10 cellular contexts compared by ENCODE assay signal in the genomic region with DNA sequence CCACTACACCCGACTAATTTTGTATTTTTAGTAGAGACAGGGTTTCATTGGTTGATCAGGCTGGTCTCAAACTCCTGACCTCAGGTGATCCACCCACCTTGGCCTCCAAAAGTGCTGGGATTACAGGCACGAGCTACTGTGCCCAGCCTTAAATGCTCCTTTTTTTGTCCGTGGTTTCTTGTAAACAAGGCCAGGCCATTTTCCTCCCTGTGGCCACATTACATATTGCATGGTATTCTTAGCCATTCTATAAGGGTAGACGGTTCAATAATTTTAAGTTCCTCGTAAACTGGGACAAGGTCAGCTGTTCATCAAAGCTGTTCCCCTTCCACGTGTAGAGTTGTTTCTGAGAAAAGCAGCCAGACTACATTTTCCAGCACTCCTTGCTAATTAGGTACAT. TPM values are rescaled to one million over a fixed set of nuclear protein-coding genes. Genes with fewer than 3 reads are reported as not detected.
DNase-seq lines count a peak whose midpoint lies in the region; ATAC-seq and TF ChIP-seq lines count a peak whose summit lies in the region.
"Had no signal": no experiment of that assay in that cellular context is flagged by ENCODE, and none has a peak within 500 bp of the region (broad histone marks: within the 10 kb centered on the region; RNA-seq: fewer than 3 reads in every experiment).

No MANE protein-coding gene starts in this region.

- no peaks in the 10 kb centered on the region for H3K4me1 ChIP-seq in upper lobe of right lung

- peaks cover 10% of the 10 kb centered on the region for H3K27me3 Mint-ChIP-seq in activated naive CD8-positive, alpha-beta T cell
- H3K27me3 Mint-ChIP-seq in activated naive CD8-positive, alpha-beta T cell treated with anti-CD3 and anti-CD28 coated beads, Interleukin-2, amount 50 U/mL, for 24 hours, result peaks cover 32% of the 10 kb centered on the region

- H3K36me3 ChIP-seq in upper lobe of right lung, result no peaks in the 10 kb centered on the region

- no peak overlapping the region for H3K27ac Mint-ChIP-seq in activated naive CD8-positive, alpha-beta T cell
- no peak overlapping the region for H3K27ac Mint-ChIP-seq in activated naive CD8-positive, alpha-beta T cell treated with anti-CD3 and anti-CD28 coated beads, Interleukin-2, amount 50 U/mL, for 24 hours

- DNase-seq in activated naive CD8-positive, alpha-beta T cell treated with anti-CD3 and anti-CD28 coated beads, Interleukin-2, amount 50 U/mL, for 24 hours, result no peak
- DNase-seq in foreskin fibroblast (peak in 1 of 2 donors; percentile 54), upper lobe of right lung (no peak), COR-L47 (lab: John Stamatoyannopoulos, UW) (no peak)
- DNase-seq: activated T-cell treated with anti-CD3 and anti-CD28 coated beads for 4 hours, NCI-H2107 had no signal

- intact Hi-C loops in upper lobe of right lung (cut with DNase I), result no loop called here

- H3K27ac ChIP-seq in upper lobe of right lung, result peak overlapping the region; percentile 83

- no peaks in the 10 kb centered on the region for H3K9me3 ChIP-seq in upper lobe of right lung

- H3K4me1 Mint-ChIP-seq in activated naive CD8-positive, alpha-beta T cell (ENCODE audit: low read depth), result peaks cover 11% of the 10 kb centered on the region
- H3K4me1 Mint-ChIP-seq in activated naive CD8-positive, alpha-beta T cell treated with anti-CD3 and anti-CD28 coated beads, Interleukin-2, amount 50 U/mL, for 24 hours, result peaks cover 24% of the 10 kb centered on the region

- H3K4me3 ChIP-seq in foreskin fibroblast (ENCODE audit: low read depth in 1 of 2, low read length in 2 of 2), result no peak overlapping the region
- H3K4me3 ChIP-seq in upper lobe of right lung, result no peak overlapping the region

- no peaks in the 10 kb centered on the region for H3K36me3 Mint-ChIP-seq in activated naive CD8-positive, alpha-beta T cell
- no peaks in the 10 kb centered on the region for H3K36me3 Mint-ChIP-seq in activated naive CD8-positive, alpha-beta T cell treated with anti-CD3 and anti-CD28 coated beads, Interleukin-2, amount 50 U/mL, for 24 hours (ENCODE audit: low read depth)

- no peaks in the 10 kb centered on the region for H3K27me3 ChIP-seq in upper lobe of right lung

- TF ChIP-seq CTCF in foreskin fibroblast (IDR thresholded peaks at IDR 0.05; ENCODE audit: low read depth, low read length) (peak; percentile 13), upper lobe of right lung (IDR thresholded peaks at IDR 0.05) (peak; percentile 18)

- no peaks in the 10 kb centered on the region for H3K9me3 Mint-ChIP-seq in activated naive CD8-positive, alpha-beta T cell (ENCODE audit: low read depth)
- peaks cover 4% of the 10 kb centered on the region for H3K9me3 Mint-ChIP-seq in activated naive CD8-positive, alpha-beta T cell treated with anti-CD3 and anti-CD28 coated beads, Interleukin-2, amount 50 U/mL, for 24 hours

- ATAC-seq in activated naive CD8-positive, alpha-beta T cell treated with anti-CD3 and anti-CD28 coated beads, Interleukin-2, amount 50 U/mL, for 24 hours, result no peak
- peak; percentile 61 for ATAC-seq in SK-N-SH treated with all-trans-retinoic acid at 6 μM for 48 hours
- ATAC-seq in upper lobe of right lung, result no peak
- no peak for ATAC-seq in GM18511 (IDR thresholded peaks at IDR 0.05; ENCODE audit: unreplicated experiment)
- no peak for ATAC-seq in HG02970 (IDR thresholded peaks at IDR 0.05; ENCODE audit: low FRiP score, unreplicated experiment)

- peak overlapping the region; percentile 71 for H3K4me3 Mint-ChIP-seq in activated naive CD8-positive, alpha-beta T cell
- H3K4me3 Mint-ChIP-seq in activated naive CD8-positive, alpha-beta T cell treated with anti-CD3 and anti-CD28 coated beads, Interleukin-2, amount 50 U/mL, for 24 hours, result no peak overlapping the region

TF ChIP-seq in SK-N-SH treated with all-trans-retinoic acid at 6 μM for 48 hours, 23 proteins besides CTCF, POLR2A, EP300 and RAD21:
- TF ChIP-seq ZNF70 (CRISPR knock-in tag; IDR thresholded peaks at IDR 0.05) (no peak), ZFP3 (CRISPR knock-in tag; IDR thresholded peaks at IDR 0.05) (no peak), GLIS3 (CRISPR knock-in tag; IDR thresholded peaks at IDR 0.05) (no peak), ESRRG (CRISPR knock-in tag; IDR thresholded peaks at IDR 0.05) (no peak), PPARA (CRISPR knock-in tag; IDR thresholded peaks at IDR 0.05; ENCODE audit: borderline replicate concordance) (no peak), ZNF8 (CRISPR knock-in tag; IDR thresholded peaks at IDR 0.05) (no peak), BACH2 (CRISPR knock-in tag; IDR thresholded peaks at IDR 0.05; ENCODE audit: borderline replicate concordance) (no peak), SNAI2 (CRISPR knock-in tag; IDR thresholded peaks at IDR 0.05) (no peak), OSR1 (CRISPR knock-in tag; IDR thresholded peaks at IDR 0.05) (no peak), TCF4 (CRISPR knock-in tag; IDR thresholded peaks at IDR 0.05; ENCODE audit: borderline replicate concordance) (no peak), ZFP30 (CRISPR knock-in tag; IDR thresholded peaks at IDR 0.05) (no peak), TOX (CRISPR knock-in tag; IDR thresholded peaks at IDR 0.05; ENCODE audit: borderline replicate concordance) (no peak), RARB (CRISPR knock-in tag; IDR thresholded peaks at IDR 0.05) (no peak)
- TF ChIP-seq, protein P1, sequence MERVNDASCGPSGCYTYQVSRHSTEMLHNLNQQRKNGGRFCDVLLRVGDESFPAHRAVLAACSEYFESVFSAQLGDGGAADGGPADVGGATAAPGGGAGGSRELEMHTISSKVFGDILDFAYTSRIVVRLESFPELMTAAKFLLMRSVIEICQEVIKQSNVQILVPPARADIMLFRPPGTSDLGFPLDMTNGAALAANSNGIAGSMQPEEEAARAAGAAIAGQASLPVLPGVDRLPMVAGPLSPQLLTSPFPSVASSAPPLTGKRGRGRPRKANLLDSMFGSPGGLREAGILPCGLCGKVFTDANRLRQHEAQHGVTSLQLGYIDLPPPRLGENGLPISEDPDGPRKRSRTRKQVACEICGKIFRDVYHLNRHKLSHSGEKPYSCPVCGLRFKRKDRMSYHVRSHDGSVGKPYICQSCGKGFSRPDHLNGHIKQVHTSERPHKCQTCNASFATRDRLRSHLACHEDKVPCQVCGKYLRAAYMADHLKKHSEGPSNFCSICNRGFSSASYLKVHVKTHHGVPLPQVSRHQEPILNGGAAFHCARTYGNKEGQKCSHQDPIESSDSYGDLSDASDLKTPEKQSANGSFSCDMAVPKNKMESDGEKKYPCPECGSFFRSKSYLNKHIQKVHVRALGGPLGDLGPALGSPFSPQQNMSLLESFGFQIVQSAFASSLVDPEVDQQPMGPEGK (CRISPR knock-in tag; IDR thresholded peaks at IDR 0.05; ENCODE audit: borderline replicate concordance), result no peak
- TF ChIP-seq, protein P2, sequence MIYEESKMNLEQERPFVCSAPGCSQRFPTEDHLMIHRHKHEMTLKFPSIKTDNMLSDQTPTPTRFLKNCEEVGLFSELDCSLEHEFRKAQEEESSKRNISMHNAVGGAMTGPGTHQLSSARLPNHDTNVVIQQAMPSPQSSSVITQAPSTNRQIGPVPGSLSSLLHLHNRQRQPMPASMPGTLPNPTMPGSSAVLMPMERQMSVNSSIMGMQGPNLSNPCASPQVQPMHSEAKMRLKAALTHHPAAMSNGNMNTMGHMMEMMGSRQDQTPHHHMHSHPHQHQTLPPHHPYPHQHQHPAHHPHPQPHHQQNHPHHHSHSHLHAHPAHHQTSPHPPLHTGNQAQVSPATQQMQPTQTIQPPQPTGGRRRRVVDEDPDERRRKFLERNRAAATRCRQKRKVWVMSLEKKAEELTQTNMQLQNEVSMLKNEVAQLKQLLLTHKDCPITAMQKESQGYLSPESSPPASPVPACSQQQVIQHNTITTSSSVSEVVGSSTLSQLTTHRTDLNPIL (CRISPR knock-in tag; IDR thresholded peaks at IDR 0.05; ENCODE audit: low read depth), result no peak
- TF ChIP-seq, protein P3, sequence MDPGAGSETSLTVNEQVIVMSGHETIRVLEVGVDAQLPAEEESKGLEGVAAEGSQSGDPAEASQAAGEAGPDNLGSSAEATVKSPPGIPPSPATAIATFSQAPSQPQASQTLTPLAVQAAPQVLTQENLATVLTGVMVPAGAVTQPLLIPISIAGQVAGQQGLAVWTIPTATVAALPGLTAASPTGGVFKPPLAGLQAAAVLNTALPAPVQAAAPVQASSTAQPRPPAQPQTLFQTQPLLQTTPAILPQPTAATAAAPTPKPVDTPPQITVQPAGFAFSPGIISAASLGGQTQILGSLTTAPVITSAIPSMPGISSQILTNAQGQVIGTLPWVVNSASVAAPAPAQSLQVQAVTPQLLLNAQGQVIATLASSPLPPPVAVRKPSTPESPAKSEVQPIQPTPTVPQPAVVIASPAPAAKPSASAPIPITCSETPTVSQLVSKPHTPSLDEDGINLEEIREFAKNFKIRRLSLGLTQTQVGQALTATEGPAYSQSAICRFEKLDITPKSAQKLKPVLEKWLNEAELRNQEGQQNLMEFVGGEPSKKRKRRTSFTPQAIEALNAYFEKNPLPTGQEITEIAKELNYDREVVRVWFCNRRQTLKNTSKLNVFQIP (CRISPR knock-in tag; IDR thresholded peaks at IDR 0.05; ENCODE audit: borderline replicate concordance, low read depth), result no peak
- TF ChIP-seq, protein P4, sequence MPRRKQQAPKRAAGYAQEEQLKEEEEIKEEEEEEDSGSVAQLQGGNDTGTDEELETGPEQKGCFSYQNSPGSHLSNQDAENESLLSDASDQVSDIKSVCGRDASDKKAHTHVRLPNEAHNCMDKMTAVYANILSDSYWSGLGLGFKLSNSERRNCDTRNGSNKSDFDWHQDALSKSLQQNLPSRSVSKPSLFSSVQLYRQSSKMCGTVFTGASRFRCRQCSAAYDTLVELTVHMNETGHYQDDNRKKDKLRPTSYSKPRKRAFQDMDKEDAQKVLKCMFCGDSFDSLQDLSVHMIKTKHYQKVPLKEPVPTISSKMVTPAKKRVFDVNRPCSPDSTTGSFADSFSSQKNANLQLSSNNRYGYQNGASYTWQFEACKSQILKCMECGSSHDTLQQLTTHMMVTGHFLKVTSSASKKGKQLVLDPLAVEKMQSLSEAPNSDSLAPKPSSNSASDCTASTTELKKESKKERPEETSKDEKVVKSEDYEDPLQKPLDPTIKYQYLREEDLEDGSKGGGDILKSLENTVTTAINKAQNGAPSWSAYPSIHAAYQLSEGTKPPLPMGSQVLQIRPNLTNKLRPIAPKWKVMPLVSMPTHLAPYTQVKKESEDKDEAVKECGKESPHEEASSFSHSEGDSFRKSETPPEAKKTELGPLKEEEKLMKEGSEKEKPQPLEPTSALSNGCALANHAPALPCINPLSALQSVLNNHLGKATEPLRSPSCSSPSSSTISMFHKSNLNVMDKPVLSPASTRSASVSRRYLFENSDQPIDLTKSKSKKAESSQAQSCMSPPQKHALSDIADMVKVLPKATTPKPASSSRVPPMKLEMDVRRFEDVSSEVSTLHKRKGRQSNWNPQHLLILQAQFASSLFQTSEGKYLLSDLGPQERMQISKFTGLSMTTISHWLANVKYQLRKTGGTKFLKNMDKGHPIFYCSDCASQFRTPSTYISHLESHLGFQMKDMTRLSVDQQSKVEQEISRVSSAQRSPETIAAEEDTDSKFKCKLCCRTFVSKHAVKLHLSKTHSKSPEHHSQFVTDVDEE (CRISPR knock-in tag; IDR thresholded peaks at IDR 0.05), result no peak

RNA-seq across cellular contexts. Expression of a gene that starts 10.3 kb away (rescaled TPM):
- 36.4 TPM for total RNA-seq in upper lobe of right lung

RNA-seq across cellular contexts. Expression of a gene that starts 38.4 kb away (rescaled TPM):
- 0.93 TPM for total RNA-seq in upper lobe of right lung
